Comparison of ENCODE assay signal across 9 cellular contexts in the genomic region with DNA sequence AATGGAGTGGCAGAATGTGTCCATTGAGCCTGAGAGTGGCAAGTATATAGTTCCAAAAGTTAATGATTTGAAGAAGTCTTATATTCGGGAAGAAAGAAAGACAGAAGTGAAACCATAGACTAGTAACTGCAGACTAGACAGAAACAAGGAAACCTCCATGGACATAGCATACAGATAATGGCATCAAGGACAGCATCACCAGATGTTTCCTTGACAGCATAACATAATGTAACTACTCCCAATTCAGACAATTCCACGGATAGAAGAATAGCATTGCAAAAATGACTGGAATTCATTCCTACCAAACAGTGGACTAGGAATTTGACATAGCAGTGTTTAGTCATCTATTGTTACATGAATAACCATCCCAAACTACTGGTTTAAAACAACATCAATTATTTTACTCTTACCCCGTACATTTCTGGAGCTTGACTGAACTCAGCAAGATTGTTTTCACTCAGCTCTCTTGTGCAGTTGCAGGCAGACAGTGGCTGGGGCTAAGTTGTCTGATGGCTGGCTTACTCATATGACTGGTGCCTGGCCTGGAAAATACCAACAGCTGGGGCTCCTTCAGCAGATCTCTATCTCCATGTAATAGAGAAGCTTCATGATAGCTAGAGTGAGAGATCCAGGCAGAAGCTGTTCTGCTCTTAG.
DNase-seq lines count a peak whose midpoint lies in the region; ATAC-seq, FAIRE-seq and TF ChIP-seq lines count a peak whose summit lies in the region.
"Had no signal": no experiment of that assay in that cellular context is flagged by ENCODE, and none has a peak within 500 bp of the region (broad histone marks: within the 10 kb centered on the region; RNA-seq: fewer than 3 reads in every experiment).

No MANE protein-coding gene starts in this region.

- no peaks in the 10 kb centered on the region for H3K9me1 ChIP-seq in endothelial cell of umbilical vein (replicated peaks; ENCODE audit: control insufficient read depth, extremely low read depth, insufficient read depth, low read length)

- TF ChIP-seq POLR2A in endothelial cell of umbilical vein (IDR thresholded peaks at IDR 0.05; ENCODE audit: low read depth, low read length) (no peak), esophagus squamous epithelium (IDR thresholded peaks at IDR 0.05) (no peak)

- no peak overlapping the region for H2AFZ ChIP-seq in endothelial cell of umbilical vein (ENCODE audit: low read depth, low read length)

- dilution Hi-C loops in endothelial cell of umbilical vein (cut with MboI; ENCODE audit: extremely low pct_ligation_motif_present, low sequenced_read_pairs) = no loop called here

- POLR2A ChIA-PET in endothelial cell of umbilical vein (lab: Charles Lee) = no interaction called here

- no peak for TF ChIP-seq CTCF in endothelial cell of umbilical vein (IDR thresholded peaks at IDR 0.05; ENCODE audit: extremely low read depth in 1 of 2, insufficient read depth in 1 of 2, low read depth in 1 of 2, low read length in 2 of 2)
- no peak for TF ChIP-seq CTCF in esophagus squamous epithelium (IDR thresholded peaks at IDR 0.05)

- H3K9me3 ChIP-seq in endothelial cell of umbilical vein (replicated peaks; ENCODE audit: control insufficient read depth, insufficient read depth, low read length) (no peaks in the 10 kb centered on the region), esophagus squamous epithelium (no peaks in the 10 kb centered on the region)

- H3K4me1 ChIP-seq in endothelial cell of umbilical vein (ENCODE audit: control insufficient read depth, extremely low read depth, insufficient read depth, low read length) = peaks cover 15% of the 10 kb centered on the region
- no peaks in the 10 kb centered on the region for H3K4me1 ChIP-seq in esophagus squamous epithelium

- CTCF ChIA-PET in endothelial cell of umbilical vein (lab: Charles Lee) = interaction anchor here (1.0 kb wide), 1 partner anchor 70 kb away, joined by 3 read pairs; no protein-coding TSS in a partner anchor

- intact Hi-C loops in endothelial cell of umbilical vein (cut with micrococcal nuclease) = loop anchor here (1.0 to 2.0 kb wide), 4 partner anchors 10 to 528 kb away; a partner anchor contains a TSS
- intact Hi-C loops in esophagus squamous epithelium (cut with DNase I) = no loop called here

- H3K27ac ChIP-seq in endothelial cell of umbilical vein (ENCODE audit: insufficient read depth, low read depth, low read length) = peak overlapping the region; percentile 85
- H3K27ac ChIP-seq in esophagus squamous epithelium = no peak overlapping the region

- no peak overlapping the region for H3K4me3 ChIP-seq in endothelial cell of umbilical vein (replicated peaks in 1 of 3; ENCODE audit: insufficient read depth in 1 of 3, low read depth in 1 of 3, low read length in 3 of 3)
- H3K4me3 ChIP-seq in esophagus squamous epithelium = no peak overlapping the region

- no TSS peak for BruUV-seq in endothelial cell of umbilical vein (replicated peaks; lab: Mats Ljungman, UMichigan)

- FAIRE-seq in endothelial cell of umbilical vein (lab: Jason Lieb, UNC) = peak; percentile 58

- no peaks in the 10 kb centered on the region for H3K79me2 ChIP-seq in endothelial cell of umbilical vein (ENCODE audit: control insufficient read depth, insufficient read depth, low read length)

- DNase-seq in A172 (ENCODE audit: low spot score) (peak; percentile 65), endothelial cell of umbilical vein (ENCODE audit: low read depth, low spot score) (peak; percentile 72), GDM1 (lab: John Stamatoyannopoulos, UW) (no peak), OCI-M1 (lab: John Stamatoyannopoulos, UW) (no peak), NCI-H1105 (lab: John Stamatoyannopoulos, UW) (no peak), esophagus squamous epithelium (lab: John Stamatoyannopoulos, UW) (no peak)
- DNase-seq: NCI-H1436 treated with DMSO at 0.1 percent for 48 hours had no signal

- no peaks in the 10 kb centered on the region for H4K20me1 ChIP-seq in endothelial cell of umbilical vein (replicated peaks; ENCODE audit: control insufficient read depth, extremely low read depth, insufficient read depth, low read length)

- peak overlapping the region; percentile 56 for H3K9ac ChIP-seq in endothelial cell of umbilical vein (replicated peaks; ENCODE audit: extremely low read depth, insufficient read depth, low read length)

- WGBS in esophagus squamous epithelium, 2 donors = 45 to 55% methylated on average over 3 of the region's 3 CpGs

- H3K27me3 ChIP-seq in endothelial cell of umbilical vein (ENCODE audit: control insufficient read depth in 2 of 2, insufficient read depth in 2 of 2, low read length in 2 of 2) = no peaks in the 10 kb centered on the region
- H3K27me3 ChIP-seq in esophagus squamous epithelium = no peaks in the 10 kb centered on the region

- peak; percentile 37 for ATAC-seq in GM19351 (IDR thresholded peaks at IDR 0.05; ENCODE audit: unreplicated experiment)
- ATAC-seq in HG03457 (IDR thresholded peaks at IDR 0.05; ENCODE audit: unreplicated experiment) = peak; percentile 74

- no peak overlapping the region for H3K4me2 ChIP-seq in endothelial cell of umbilical vein (ENCODE audit: insufficient read depth, low read length)

- no peaks in the 10 kb centered on the region for H3K36me3 ChIP-seq in endothelial cell of umbilical vein (ENCODE audit: control insufficient read depth in 2 of 2, extremely low read depth in 1 of 2, insufficient read depth in 2 of 2, low read length in 2 of 2)
- H3K36me3 ChIP-seq in esophagus squamous epithelium = no peaks in the 10 kb centered on the region

TF ChIP-seq in endothelial cell of umbilical vein, 7 proteins besides CTCF, POLR2A, EP300 and RAD21:
- TF ChIP-seq FOS (IDR thresholded peaks at IDR 0.05; ENCODE audit: borderline replicate concordance, insufficient read depth, low read length) = peak; percentile 43
- TF ChIP-seq POLR2AphosphoS5 (IDR thresholded peaks at IDR 0.05; ENCODE audit: insufficient read depth, low read depth, low read length) = peak; percentile 28
- peak; percentile 64 for TF ChIP-seq GATA2 (IDR thresholded peaks at IDR 0.05; ENCODE audit: insufficient read depth, insufficient read length, low read depth, low read length)
- TF ChIP-seq, protein P1, sequence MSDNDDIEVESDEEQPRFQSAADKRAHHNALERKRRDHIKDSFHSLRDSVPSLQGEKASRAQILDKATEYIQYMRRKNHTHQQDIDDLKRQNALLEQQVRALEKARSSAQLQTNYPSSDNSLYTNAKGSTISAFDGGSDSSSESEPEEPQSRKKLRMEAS (IDR thresholded peaks at IDR 0.05; ENCODE audit: insufficient read depth, insufficient read length) = no peak
- TF ChIP-seq JUN (IDR thresholded peaks at IDR 0.05; ENCODE audit: borderline replicate concordance, insufficient read depth, insufficient read length, low read depth) = peak; percentile 67

Comparison
In these comparisons a context has a peak if more than half of its experiments do, and no peak if none do; other contexts are left out.
1. DNase-seq: peak in A172 (single experiment) and endothelial cell of umbilical vein (single experiment); none in GDM1 (single experiment), OCI-M1 (single experiment), NCI-H1105 (single experiment) and esophagus squamous epithelium (single experiment).